ENCODE assay signal across 14 cellular contexts in genomic region chr15:101313041-101313761, GRCh38.
"Had no signal": no experiment of that assay in that cellular context is flagged by ENCODE, and none has a peak within 500 bp of the region (broad histone marks: within the 10 kb centered on the region; RNA-seq: fewer than 3 reads in every experiment).

No MANE protein-coding gene starts in this region.

- H3K4me3 ChIP-seq: ovary, tibial nerve had no signal

- H3K36me3 ChIP-seq: ovary, tibial nerve had no signal

- H3K27me3 ChIP-seq: ovary had no signal

- H3K27ac ChIP-seq: ovary, tibial nerve had no signal

- H3K9me3 ChIP-seq: ovary, SK-N-SH, tibial nerve had no signal

- H3K9ac ChIP-seq: SK-N-SH had no signal

- ATAC-seq: T-cell had no signal

- H3K4me1 ChIP-seq: tibial nerve had no signal

- DNase-seq: activated CD4-positive, alpha-beta T cell treated with anti-CD3 and anti-CD28 coated beads, Interleukin-2, amount 50 U/mL, for 4 hours; activated CD4-positive, CD25-positive, alpha-beta regulatory T cell treated with anti-CD3 and anti-CD28 coated beads, Interleukin-2, amount 50 U/mL, for 72 hours; effector CD8-positive, alpha-beta T cell; foreskin fibroblast; glutamatergic neuron; hypothalamus; kidney glomerular epithelial cell; ovary; SK-N-SH; stimulated activated CD4-positive, alpha-beta T cell treated with anti-CD3 and anti-CD28 coated beads, Interleukin-4, amount 100 ng/mL, for 1 hour; stimulated activated naive CD4-positive, alpha-beta T cell; T-cell; T-helper 9 cell had no signal
